In the genomic region with DNA sequence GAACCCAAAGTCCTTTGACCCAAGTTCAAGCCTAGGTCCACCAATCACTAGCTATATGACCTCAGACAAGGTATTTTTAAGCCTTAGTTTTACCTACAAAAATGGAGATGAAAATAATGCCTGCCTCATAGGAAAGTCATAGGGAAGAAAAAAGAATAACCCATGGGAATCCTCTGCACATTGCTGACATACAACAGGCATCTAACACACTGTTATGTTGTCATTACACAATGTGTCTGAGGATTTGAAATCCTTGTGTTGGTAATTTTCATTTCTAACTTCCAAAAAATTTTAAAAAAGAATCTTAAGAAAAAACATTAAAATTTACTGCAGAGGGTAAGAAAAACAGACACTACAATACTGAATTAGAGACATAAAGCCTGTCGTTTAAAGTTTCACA, we compare ENCODE assay signal across 25 cellular contexts. TPM values are rescaled to one million over a fixed set of nuclear protein-coding genes. Genes with fewer than 3 reads are reported as not detected.
DNase-seq lines count a peak whose midpoint lies in the region; TF ChIP-seq lines count a peak whose summit lies in the region.
"Had no signal": no experiment of that assay in that cellular context is flagged by ENCODE, and none has a peak within 500 bp of the region (broad histone marks: within the 10 kb centered on the region; RNA-seq: fewer than 3 reads in every experiment).

No MANE protein-coding gene starts in this region.

- no peak overlapping the region for H3K4me3 Mint-ChIP-seq in activated T-helper 1 cell treated with anti-CD3 and anti-CD28 coated beads, Interleukin-12 subunit alpha, Interleukin-12 subunit beta, Interleukin-2, Interleukin-4 antibody, amounts not matched to agents 30 ng/mL and 10 ng/mL and 1 ng/mL, durations not matched to agents 14 hours and 24 hours and 36 hours
- H3K4me3 Mint-ChIP-seq: activated naive CD8-positive, alpha-beta T cell treated with anti-CD3 and anti-CD28 coated beads, Interleukin-2, amount 10 ng/mL, durations not matched to agents 7 days and 5 days; CD8-positive, alpha-beta memory T cell; T-helper 17 cell had no signal

- no peaks in the 10 kb centered on the region for H3K36me3 Mint-ChIP-seq in activated T-helper 1 cell treated with anti-CD3 and anti-CD28 coated beads, Interleukin-12 subunit alpha, Interleukin-12 subunit beta, Interleukin-2, Interleukin-4 antibody, amounts not matched to agents 30 ng/mL and 10 ng/mL and 1 ng/mL, durations not matched to agents 14 hours and 24 hours and 36 hours (ENCODE audit: low read depth)
- H3K36me3 Mint-ChIP-seq: activated naive CD8-positive, alpha-beta T cell treated with anti-CD3 and anti-CD28 coated beads, Interleukin-2, amount 10 ng/mL, durations not matched to agents 7 days and 5 days had no signal

- no peak overlapping the region for H3K27ac Mint-ChIP-seq in activated T-helper 1 cell treated with anti-CD3 and anti-CD28 coated beads, Interleukin-12 subunit alpha, Interleukin-12 subunit beta, Interleukin-2, Interleukin-4 antibody, amounts not matched to agents 30 ng/mL and 10 ng/mL and 1 ng/mL, durations not matched to agents 14 hours and 24 hours and 36 hours
- H3K27ac Mint-ChIP-seq: activated naive CD8-positive, alpha-beta T cell treated with anti-CD3 and anti-CD28 coated beads, Interleukin-2, amount 10 ng/mL, durations not matched to agents 7 days and 5 days; activated T-helper 2 cell treated with anti-CD3 and anti-CD28 coated beads, Interferon-gamma antibody, Interleukin-2, Interleukin-4, amounts not matched to agents 10 μg/mL and 5 μg/mL and 100 μg/mL, durations not matched to agents 14 hours and 24 hours and 36 hours; CD8-positive, alpha-beta memory T cell; T-helper 17 cell had no signal

- no peaks in the 10 kb centered on the region for H3K27me3 ChIP-seq in PC-9 (ENCODE audit: insufficient read depth, low read depth)
- H3K27me3 ChIP-seq: cardiac muscle cell, gastrocnemius medialis, neutrophil, SJCRH30, spleen, thyroid gland had no signal

- H3K27ac ChIP-seq in PC-9 (peak overlapping the region; percentile 55), epithelial cell of prostate (peak overlapping the region; percentile 44)
- H3K27ac ChIP-seq: cardiac muscle cell, gastrocnemius medialis, lower lobe of right lung, neutrophil, SJCRH30, thyroid gland, VCaP had no signal

- peaks cover 41% of the 10 kb centered on the region for H3K4me1 ChIP-seq in PC-9 (replicated peaks; ENCODE audit: insufficient read depth)
- H3K4me1 ChIP-seq: gastrocnemius medialis, SJCRH30 had no signal

- no TSS peak for BruUV-seq in PC-9 (replicated peaks; lab: Mats Ljungman, UMichigan)

- H2AFZ ChIP-seq in PC-9, result no peak overlapping the region

- no peaks in the 10 kb centered on the region for H3K9me3 ChIP-seq in PC-9 (ENCODE audit: insufficient read depth, low read depth)
- H3K9me3 ChIP-seq: gastrocnemius medialis, lower lobe of right lung, neutrophil, SJCRH30, spleen, thyroid gland had no signal

- H3K36me3 ChIP-seq in PC-9 (ENCODE audit: low read depth), result no peaks in the 10 kb centered on the region
- H3K36me3 ChIP-seq: cardiac muscle cell, gastrocnemius medialis, lower lobe of right lung, neutrophil, SJCRH30, spleen, thyroid gland had no signal

- POLR2A ChIA-PET in PC-9 (lab: Charles Lee; ENCODE audit: unreplicated experiment) (interaction anchor here (0.6 kb wide), 1 partner anchor 145 kb away, joined by 9 read pairs; no protein-coding TSS in a partner anchor), HEK293T (lab: Yijun Ruan, JAX) (no interaction called here)

- no peaks in the 10 kb centered on the region for H3K9me2 ChIP-seq in PC-9 (ENCODE audit: insufficient read depth)

- H3F3A ChIP-seq in PC-9 (ENCODE audit: insufficient read depth, low read depth), result peaks cover 29% of the 10 kb centered on the region

- CTCF ChIA-PET in PC-9 (lab: Charles Lee) (no interaction called here), HEK293T (lab: Yijun Ruan, JAX) (no interaction called here)

- H3K4me2 ChIP-seq in PC-9, result peak overlapping the region; percentile 56

- no peaks in the 10 kb centered on the region for H3K9me3 Mint-ChIP-seq in activated T-helper 1 cell treated with anti-CD3 and anti-CD28 coated beads, Interleukin-12 subunit alpha, Interleukin-12 subunit beta, Interleukin-2, Interleukin-4 antibody, amounts not matched to agents 30 ng/mL and 10 ng/mL and 1 ng/mL, durations not matched to agents 14 hours and 24 hours and 36 hours
- H3K9me3 Mint-ChIP-seq: activated naive CD8-positive, alpha-beta T cell treated with anti-CD3 and anti-CD28 coated beads, Interleukin-2, amount 10 ng/mL, durations not matched to agents 7 days and 5 days; activated T-helper 2 cell treated with anti-CD3 and anti-CD28 coated beads, Interferon-gamma antibody, Interleukin-2, Interleukin-4, amounts not matched to agents 10 μg/mL and 5 μg/mL and 100 μg/mL, durations not matched to agents 14 hours and 24 hours and 36 hours; CD8-positive, alpha-beta memory T cell had no signal

- H3K79me2 ChIP-seq in PC-9 (ENCODE audit: low read depth), result no peaks in the 10 kb centered on the region

- DNase-seq in EH (ENCODE audit: low read depth) (peak; percentile 27), PC-9 (no peak), epithelial cell of prostate (ENCODE audit: low read depth, low spot score) (no peak), renal cortical epithelial cell (ENCODE audit: low read depth) (peak; percentile 18), H4 (ENCODE audit: low spot score) (no peak), NCI-H69 (lab: John Stamatoyannopoulos, UW) (no peak), HEK293T (ENCODE audit: extremely low spot score) (no peak)
- DNase-seq in activated T-helper 1 cell treated with anti-CD3 and anti-CD28 coated beads, Interleukin-12 subunit alpha, Interleukin-12 subunit beta, Interleukin-2, Interleukin-4 antibody, amounts not matched to agents 30 ng/mL and 10 ng/mL and 1 ng/mL, durations not matched to agents 14 hours and 24 hours and 36 hours (ENCODE audit: low spot score), result no peak
- DNase-seq: activated CD4-positive, alpha-beta T cell treated with anti-CD3 and anti-CD28 coated beads, Interleukin-2, amount 50 U/mL, for 1 hour; activated naive CD8-positive, alpha-beta T cell treated with anti-CD3 and anti-CD28 coated beads, Interleukin-2, amount 10 ng/mL, durations not matched to agents 7 days and 5 days; CD8-positive, alpha-beta memory T cell; gastrocnemius medialis; islet precursor cell; lower lobe of right lung; NCI-H1092; spleen; stimulated activated CD4-positive, alpha-beta T cell treated with anti-CD3 and anti-CD28 coated beads, Interleukin-4, amount 100 ng/mL, for 1 hour; stimulated activated naive CD4-positive, alpha-beta T cell; T-helper 17 cell had no signal

- H3K4me1 Mint-ChIP-seq in activated T-helper 1 cell treated with anti-CD3 and anti-CD28 coated beads, Interleukin-12 subunit alpha, Interleukin-12 subunit beta, Interleukin-2, Interleukin-4 antibody, amounts not matched to agents 30 ng/mL and 10 ng/mL and 1 ng/mL, durations not matched to agents 14 hours and 24 hours and 36 hours (ENCODE audit: low read depth), result peaks cover 5% of the 10 kb centered on the region
- H3K4me1 Mint-ChIP-seq: activated naive CD8-positive, alpha-beta T cell treated with anti-CD3 and anti-CD28 coated beads, Interleukin-2, amount 10 ng/mL, durations not matched to agents 7 days and 5 days had no signal

- H3K27me3 Mint-ChIP-seq in activated T-helper 1 cell treated with anti-CD3 and anti-CD28 coated beads, Interleukin-12 subunit alpha, Interleukin-12 subunit beta, Interleukin-2, Interleukin-4 antibody, amounts not matched to agents 30 ng/mL and 10 ng/mL and 1 ng/mL, durations not matched to agents 14 hours and 24 hours and 36 hours (ENCODE audit: insufficient read depth), result no peaks in the 10 kb centered on the region
- H3K27me3 Mint-ChIP-seq: T-helper 17 cell had no signal

- H4K20me1 ChIP-seq in PC-9 (ENCODE audit: insufficient read depth), result no peaks in the 10 kb centered on the region

- TF ChIP-seq CTCF in PC-9 (conservative IDR thresholded peaks at IDR 0.05), result no peak

- H3K4me3 ChIP-seq in PC-9, result no peak overlapping the region
- H3K4me3 ChIP-seq: cardiac muscle cell, gastrocnemius medialis, lower lobe of right lung, SJCRH30, spleen, thyroid gland had no signal

- intact Hi-C loops in PC-9 (cut with micrococcal nuclease; ENCODE audit: unreplicated experiment), result loop anchor here (1.0 to 2.0 kb wide), 3 partner anchors 30 to 101 kb away; no protein-coding TSS in a partner anchor
- intact Hi-C loops in activated T-helper 1 cell treated with anti-CD3 and anti-CD28 coated beads, Interleukin-12 subunit alpha, Interleukin-12 subunit beta, Interleukin-2, Interleukin-4 antibody, amounts not matched to agents 30 ng/mL and 10 ng/mL and 1 ng/mL, durations not matched to agents 14 hours and 24 hours and 36 hours (cut with micrococcal nuclease), result no loop called here

TF ChIP-seq in HEK293T, 16 proteins besides CTCF, POLR2A, EP300 and RAD21:
- no peak for TF ChIP-seq L3MBTL2 (conservative IDR thresholded peaks at IDR 0.05)
- TF ChIP-seq SUZ12 (IDR thresholded peaks at IDR 0.05), result no peak
- TF ChIP-seq PKNOX1 (IDR thresholded peaks at IDR 0.05), result no peak
- no peak for TF ChIP-seq SP1 (IDR thresholded peaks at IDR 0.05)
- no peak for TF ChIP-seq ELF4 (IDR thresholded peaks at IDR 0.05)
- no peak for TF ChIP-seq HDGF (IDR thresholded peaks at IDR 0.05; ENCODE audit: borderline replicate concordance)
- no peak for TF ChIP-seq CTBP1 (IDR thresholded peaks at IDR 0.05; ENCODE audit: borderline replicate concordance)
- no peak for TF ChIP-seq FOXA1 (IDR thresholded peaks at IDR 0.05)
- no peak for TF ChIP-seq FOXM1 (IDR thresholded peaks at IDR 0.05; ENCODE audit: borderline replicate concordance)
- no peak for TF ChIP-seq LEF1 (IDR thresholded peaks at IDR 0.05; ENCODE audit: borderline replicate concordance)
- no peak for TF ChIP-seq BHLHE40 (IDR thresholded peaks at IDR 0.05; ENCODE audit: borderline replicate concordance)
- no peak for TF ChIP-seq ARNT (IDR thresholded peaks at IDR 0.05)

RNA-seq across cellular contexts. Expression of gene ANK3, which starts 5.7 kb away (rescaled TPM):
- total RNA-seq in PC-9 (2021), result 31.4 and 32.0 TPM in 2 replicates
- total RNA-seq in renal cortical epithelial cell, result 18.8 and 68.6 TPM in 2 replicates
- 9.1 and 10.2 TPM in 2 replicates for total RNA-seq in H4 (2014; rRNA removed; shearing (Covaris generic))
- 26.8 and 27.9 TPM in 2 replicates for total RNA-seq in activated T-helper 1 cell treated with anti-CD3 and anti-CD28 coated beads, Interleukin-12 subunit alpha, Interleukin-12 subunit beta, Interleukin-2, Interleukin-4 antibody, amounts not matched to agents 30 ng/mL and 10 ng/mL and 1 ng/mL, durations not matched to agents 14 hours and 24 hours and 36 hours

Comparison
In these comparisons a context has a peak if more than half of its experiments do, and no peak if none do; other contexts are left out.
1. DNase-seq: peak in EH (single experiment) and renal cortical epithelial cell (single experiment); none in PC-9 (0 of 2), epithelial cell of prostate (single experiment), H4 (single experiment), NCI-H69 (single experiment), activated T-helper 1 cell treated with anti-CD3 and anti-CD28 coated beads, Interleukin-12 subunit alpha, Interleukin-12 subunit beta, Interleukin-2, Interleukin-4 antibody, amounts not matched to agents 30 ng/mL and 10 ng/mL and 1 ng/mL, durations not matched to agents 14 hours and 24 hours and 36 hours (single experiment) and HEK293T (single experiment).